In the genomic region with DNA sequence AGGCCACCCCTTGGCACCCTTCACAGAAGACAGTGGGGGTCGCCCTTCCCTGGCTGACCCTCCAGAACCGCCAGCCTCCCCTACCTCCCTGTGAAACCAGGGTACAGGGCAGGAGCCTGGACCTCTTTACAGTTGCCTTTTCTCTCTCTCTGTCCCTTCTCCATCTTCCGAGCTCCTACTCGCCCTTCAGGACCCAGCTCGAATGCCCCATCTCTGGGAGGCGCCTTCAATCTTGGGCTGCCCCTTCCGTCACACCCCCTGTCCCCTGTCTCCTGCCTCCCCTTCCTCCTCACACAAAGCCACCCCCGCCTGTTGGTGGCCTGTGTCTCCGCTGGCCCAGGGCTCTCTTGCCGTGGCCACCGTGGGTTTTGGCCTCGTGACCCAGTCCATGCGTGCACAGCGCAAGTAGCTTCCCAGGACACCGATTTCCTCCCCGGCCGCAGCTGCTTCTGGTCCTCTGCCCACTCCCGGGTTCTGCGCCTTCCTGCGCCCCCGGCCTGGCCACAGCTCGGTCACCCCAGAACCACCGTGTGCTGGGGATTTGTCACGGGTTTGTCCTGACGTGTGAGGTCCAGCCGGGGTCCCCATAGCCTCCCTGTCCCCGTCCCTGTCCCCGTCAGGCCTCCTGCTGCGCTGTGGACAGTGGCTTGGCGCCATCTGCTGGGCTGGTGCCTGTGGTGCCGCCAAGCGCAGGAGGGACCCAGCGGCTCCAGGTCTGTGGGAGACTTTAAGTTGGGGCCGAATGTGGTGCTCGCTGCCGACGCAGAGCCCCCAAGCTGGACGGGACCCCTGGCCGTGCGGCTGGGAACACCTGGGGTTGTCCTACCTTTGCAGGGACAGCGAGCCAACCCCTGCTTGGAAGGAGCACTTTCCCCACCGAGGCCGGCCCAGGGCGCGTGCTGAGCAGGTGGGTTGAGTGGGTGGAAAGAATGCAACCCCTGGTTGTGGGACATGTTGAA, we compare ENCODE assay signal across 8 cellular contexts. TPM values are rescaled to one million over a fixed set of nuclear protein-coding genes. Genes with fewer than 3 reads are reported as not detected.
DNase-seq lines count a peak whose midpoint lies in the region; ATAC-seq, FAIRE-seq and TF ChIP-seq lines count a peak whose summit lies in the region.

No MANE protein-coding gene starts in this region.

- no CpG with 5 or more reads among the region's 45 CpGs for WGBS in neuronal stem cell (ENCODE audit: extremely low coverage in 2 of 2, insufficient read length in 2 of 2, insufficient replicate concordance in 1 of 2), 2 donors
- 39% methylated on average over 24 of the region's 45 CpGs for WGBS in suprapubic skin

- H3K4me2 ChIP-seq in neuronal stem cell (ENCODE audit: insufficient read depth, low read length, poor library complexity, severe bottlenecking) = no peak overlapping the region

- peak overlapping the region; percentile 51 for H2AFZ ChIP-seq in neuronal stem cell (ENCODE audit: low read length)

- TF ChIP-seq EP300 in suprapubic skin (IDR thresholded peaks at IDR 0.05) = no peak

- peak; percentile 87 for DNase-seq in Ammon's horn (ENCODE audit: low spot score)
- peak; percentile 94 for DNase-seq in H54 (ENCODE audit: insufficient read length, low spot score)
- DNase-seq in RCC 7860 (ENCODE audit: low spot score) = peak; percentile 21
- peak; percentile 60 to 68 for DNase-seq in activated T-helper 1 cell treated with anti-CD3 and anti-CD28 coated beads, Interleukin-2, amount 50 U/mL, for 16 hours (ENCODE audit: low read depth in 1 of 2, low spot score in 1 of 2)
- peak; percentile 49 for DNase-seq in fibroblast of the aortic adventitia (ENCODE audit: low read depth)
- peak; percentile 72 for DNase-seq in neuronal stem cell (ENCODE audit: low spot score)
- DNase-seq in suprapubic skin (ENCODE audit: low spot score in 2 of 2) = peak in 1 of 2 donors; percentile 82

- peak overlapping the region; percentile 38 for H3K9ac ChIP-seq in neuronal stem cell (ENCODE audit: low read depth, low read length, poor library complexity)

- no peaks in the 10 kb centered on the region for H3K36me3 ChIP-seq in neuronal stem cell (replicated peaks in 1 of 2; ENCODE audit: control insufficient read depth in 2 of 2, insufficient read depth in 2 of 2, low read length in 2 of 2)
- H3K36me3 ChIP-seq in suprapubic skin = no peaks in the 10 kb centered on the region

- no peaks in the 10 kb centered on the region for H3K9me3 ChIP-seq in neuronal stem cell (replicated peaks in 1 of 2; ENCODE audit: control insufficient read depth in 2 of 2, insufficient read depth in 1 of 2, low read depth in 1 of 2, low read length in 2 of 2)
- no peaks in the 10 kb centered on the region for H3K9me3 ChIP-seq in suprapubic skin

- peak overlapping the region; percentile 37 for H3K23ac ChIP-seq in neuronal stem cell (ENCODE audit: low read depth, low read length, poor library complexity)

- H3K14ac ChIP-seq in neuronal stem cell (ENCODE audit: low read length) = peak overlapping the region; percentile 87

- H2BK120ac ChIP-seq in neuronal stem cell (ENCODE audit: low read depth, low read length) = no peak overlapping the region

- FAIRE-seq in H54 (lab: Jason Lieb, UNC) (no peak), RCC 7860 (lab: Jason Lieb, UNC) (no peak)

- peak overlapping the region; percentile 88 for H3K18ac ChIP-seq in neuronal stem cell (ENCODE audit: low read length)

- no peak overlapping the region for H3K4ac ChIP-seq in neuronal stem cell (ENCODE audit: low read length)

- H3K4me1 ChIP-seq in neuronal stem cell (ENCODE audit: control insufficient read depth in 2 of 2, insufficient read depth in 1 of 2, low read depth in 1 of 2, low read length in 2 of 2) (peaks cover 3 to 11% of the 10 kb centered on the region in 2 donors), suprapubic skin (peaks cover 31% of the 10 kb centered on the region)

- H4K8ac ChIP-seq in neuronal stem cell (ENCODE audit: low read depth, low read length) = peak overlapping the region; percentile 43

- peak overlapping the region; percentile 26 for H2BK12ac ChIP-seq in neuronal stem cell (ENCODE audit: low read length)

- H3K27me3 ChIP-seq in neuronal stem cell (ENCODE audit: control insufficient read depth in 3 of 3, insufficient read depth in 3 of 3, low read depth in 1 of 3, low read length in 3 of 3) (peaks cover 0 to 31% (median 3%) of the 10 kb centered on the region in 3 experiments), suprapubic skin (peaks cover 19% of the 10 kb centered on the region)

- H2BK5ac ChIP-seq in neuronal stem cell (ENCODE audit: low read length) = no peak overlapping the region

- H2BK15ac ChIP-seq in neuronal stem cell (ENCODE audit: low read length) = peak overlapping the region; percentile 63

- peak overlapping the region; percentile 98 for H2AK5ac ChIP-seq in neuronal stem cell (ENCODE audit: low read depth, low read length)

- peaks cover 6% of the 10 kb centered on the region for H3K79me1 ChIP-seq in neuronal stem cell (ENCODE audit: low read depth, low read length)

- TF ChIP-seq CTCF in fibroblast of the aortic adventitia (IDR thresholded peaks at IDR 0.05; ENCODE audit: insufficient read depth, low read length) = peak; percentile 98
- TF ChIP-seq CTCF in suprapubic skin (IDR thresholded peaks at IDR 0.05) = peak; percentile 88 to 94

- H3K4me3 ChIP-seq in fibroblast of the aortic adventitia (ENCODE audit: low read depth, low read length) (peak overlapping the region; percentile 37), neuronal stem cell (ENCODE audit: low read length in 2 of 2) (no peak overlapping the region), suprapubic skin (peak overlapping the region; percentile 24)

- no peak for TF ChIP-seq POLR2A in H54 (IDR thresholded peaks at IDR 0.05; ENCODE audit: low read depth, low read length)
- no peak for TF ChIP-seq POLR2A in suprapubic skin (IDR thresholded peaks at IDR 0.05)

- no peak overlapping the region for H3K27ac ChIP-seq in neuronal stem cell (replicated peaks; ENCODE audit: low read length)
- H3K27ac ChIP-seq in suprapubic skin = no peak overlapping the region

- no peak for ATAC-seq in HG03280 (IDR thresholded peaks at IDR 0.05; ENCODE audit: unreplicated experiment)

- no peak overlapping the region for H4K91ac ChIP-seq in neuronal stem cell (ENCODE audit: low read depth, low read length, poor library complexity)

RNA-seq across cellular contexts. Expression of a gene that starts 4.0 kb away (rescaled TPM):
- total RNA-seq in fibroblast of the aortic adventitia (ENCODE audit: low replicate concordance) (46.1 and 87.9 TPM in 2 replicates), suprapubic skin (10 to 100 TPM; 37.0 to 66.9 (median 57.8) TPM)
- 23.6 TPM for polyA plus RNA-seq in neuronal stem cell (2013, experiment 1 of 2)
- polyA plus RNA-seq in neuronal stem cell (2013, experiment 2 of 2) = 22.7 TPM

RNA-seq across cellular contexts. Expression of a gene that starts 27.6 kb away (rescaled TPM):
- total RNA-seq in fibroblast of the aortic adventitia (ENCODE audit: low replicate concordance) (17.4 and 27.1 TPM in 2 replicates), suprapubic skin (10 to 100 TPM; 12.1 to 14.9 (median 13.7) TPM)
- 4.9 TPM for polyA plus RNA-seq in neuronal stem cell (2013, experiment 1 of 2)
- 5.0 TPM for polyA plus RNA-seq in neuronal stem cell (2013, experiment 2 of 2)

Comparison
In these comparisons a context has a peak if more than half of its experiments do, and no peak if none do; other contexts are left out.
1. H3K4me3 ChIP-seq: peak in fibroblast of the aortic adventitia (single experiment) and suprapubic skin (single experiment); none in neuronal stem cell (0 of 2).